Comparison of ENCODE assay signal across 8 cellular contexts in the genomic region with DNA sequence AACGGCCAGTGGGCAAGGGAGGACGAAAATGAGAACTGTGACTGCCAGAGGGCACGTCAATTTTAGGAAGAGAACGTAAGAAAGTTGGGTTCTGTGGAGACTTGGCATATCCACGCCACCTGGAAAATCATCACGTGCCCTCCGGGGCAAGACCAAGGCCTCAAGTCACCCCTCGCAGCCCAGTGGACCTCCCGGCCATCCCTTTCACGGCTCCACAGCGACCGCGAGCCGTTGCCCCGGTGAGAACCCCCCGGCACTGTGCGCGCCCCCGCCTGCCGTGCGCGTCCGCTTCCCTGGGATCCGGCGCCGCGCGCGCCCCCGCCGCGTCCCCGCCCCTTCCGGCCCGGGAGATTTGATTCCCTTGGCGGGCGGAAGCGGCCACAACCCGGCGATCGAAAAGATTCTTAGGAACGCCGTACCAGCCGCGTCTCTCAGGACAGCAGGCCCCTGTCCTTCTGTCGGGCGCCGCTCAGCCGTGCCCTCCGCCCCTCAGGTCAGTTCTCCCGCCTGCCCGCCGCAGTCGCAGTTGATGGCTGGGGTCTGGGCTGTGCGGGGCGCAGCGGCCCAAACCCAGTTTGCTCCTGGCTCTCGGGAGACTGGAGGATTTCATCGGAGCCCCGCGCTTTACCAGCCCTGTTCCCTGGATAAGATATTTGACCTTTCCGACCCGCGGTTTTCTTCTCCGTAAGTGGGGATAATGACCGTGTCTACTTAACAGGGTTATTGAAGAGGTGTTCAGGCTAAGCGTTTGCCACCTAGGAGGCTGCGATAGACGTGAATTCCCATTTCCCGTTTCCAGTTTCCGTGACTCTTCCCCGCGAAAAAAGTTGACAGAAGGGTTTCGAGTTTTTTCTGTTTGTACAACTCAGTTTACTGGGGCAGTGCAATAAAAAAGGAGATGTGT. TPM values are rescaled to one million over a fixed set of nuclear protein-coding genes. Genes with fewer than 3 reads are reported as not detected.
DNase-seq lines count a peak whose midpoint lies in the region; ATAC-seq, FAIRE-seq and TF ChIP-seq lines count a peak whose summit lies in the region.

A gene (plus strand): TSS at position 381 of the 904 bp plus-strand sequence. CDS start 8,787 bp downstream, outside the sequence.

- TF ChIP-seq CTCF in HepG2 (CRISPR knock-in tag; IDR thresholded peaks at IDR 0.05): peak; percentile 4; the same call in 1 of the 2 replicates

- no peaks in the 10 kb centered on the region; a peak in 1 of 5 replicates for H3K27me3 ChIP-seq in HepG2 (ENCODE audit: control insufficient read depth in 1 of 2, insufficient read depth in 2 of 2, low read length in 2 of 2)

- H2AFZ ChIP-seq in HepG2 (ENCODE audit: low read length): peak within 1 kb of the TSS; percentile 76

- TSS peak; percentile 78 for BruUV-seq in HepG2 (replicated peaks; lab: Mats Ljungman, UMichigan)

- peak; percentile 82 for DNase-seq in AG08395 (ENCODE audit: low spot score)
- DNase-seq in NCI-H69 (lab: John Stamatoyannopoulos, UW): peak; percentile 97
- DNase-seq in activated CD4-positive, alpha-beta T cell treated with anti-CD3 and anti-CD28 coated beads, Interleukin-2, amount 50 U/mL, for 24 hours (ENCODE audit: low read depth in 1 of 2, low spot score in 1 of 2): peak; percentile 74 to 80
- peak; percentile 84 for DNase-seq in dermis blood vessel endothelial cell
- DNase-seq in HepG2 (ENCODE audit: low spot score): peak; percentile 71
- DNase-seq in stimulated activated CD4-positive, alpha-beta T cell treated with anti-CD3 and anti-CD28 coated beads, Interleukin-2, amount 100 ng/mL, for 4 hours (ENCODE audit: low read depth): peak; percentile 69

- WGBS in HepG2 (ENCODE audit: low lambda C conversion rate): 1% methylated on average over 42 of the region's 74 CpGs

- CTCF ChIA-PET in HepG2 (lab: Yijun Ruan, JAX; ENCODE audit: low intra/inter-chr PET ratio, low total read pairs): no interaction called here

- H3K4me2 ChIP-seq in HepG2 (ENCODE audit: low read depth, low read length): peak within 1 kb of the TSS; percentile 83

- no peak for TF ChIP-seq RAD21 in HepG2 (CRISPR knock-in tag; IDR thresholded peaks at IDR 0.05)

- TF ChIP-seq EP300 in HepG2 (IDR thresholded peaks at IDR 0.05; ENCODE audit: low read depth in 2 of 2, low read length in 2 of 2) (no peak), HepG2 (CRISPR knock-in tag; IDR thresholded peaks at IDR 0.05; ENCODE audit: borderline replicate concordance) (no peak)

- peak within 1 kb of the TSS; percentile 76 for H3K27ac ChIP-seq in HepG2 (ENCODE audit: extremely low read length, insufficient read depth, low read length)

- POLR2A ChIA-PET in HepG2 (lab: Yijun Ruan, JAX): no interaction called here

- H3K36me3 ChIP-seq in HepG2 (replicated peaks in 1 of 2; ENCODE audit: control insufficient read depth in 1 of 2, insufficient read depth in 2 of 2, low read length in 2 of 2): no peaks in the 10 kb centered on the region; a peak in 1 of 5 replicates

- intact Hi-C loops in HepG2 (cut with micrococcal nuclease; ENCODE audit: unreplicated experiment): no loop called here

- peak within 1 kb of the TSS; percentile 71 to 95 (median 87) for H3K4me3 ChIP-seq in HepG2 (replicated peaks in 1 of 3; ENCODE audit: insufficient read depth in 1 of 3, low read depth in 2 of 3, low read length in 3 of 3)

- TF ChIP-seq POLR2A in HepG2 (IDR thresholded peaks at IDR 0.05; ENCODE audit: insufficient read depth in 1 of 2, low read depth in 2 of 2, low read length in 2 of 2): peak; percentile 76 to 91

- H3K79me2 ChIP-seq in HepG2 (ENCODE audit: insufficient read depth, low read length): peaks cover 37% of the 10 kb centered on the region

- no peaks in the 10 kb centered on the region for H3K9me3 ChIP-seq in HepG2 (ENCODE audit: low read length)

- peaks cover 56% of the 10 kb centered on the region for H3K4me1 ChIP-seq in HepG2 (ENCODE audit: insufficient read depth, low read length)

- peak within 1 kb of the TSS; percentile 75 for H3K9ac ChIP-seq in HepG2 (ENCODE audit: insufficient read depth, low read depth, low read length)

- in situ Hi-C loops in HepG2 (cut with HindIII; ENCODE audit: extremely low pct_ligation_motif_present, low pct_unique_long_range_greater_than_20kb): no loop called here

- ATAC-seq in GM18868 (IDR thresholded peaks at IDR 0.05; ENCODE audit: unreplicated experiment) (peak; percentile 74), HG03280 (IDR thresholded peaks at IDR 0.05; ENCODE audit: unreplicated experiment) (peak; percentile 74), HepG2 (peak; percentile 91)

- no peaks in the 10 kb centered on the region for H4K20me1 ChIP-seq in HepG2 (ENCODE audit: insufficient read depth, low read length)

- FAIRE-seq in HepG2 (lab: Jason Lieb, UNC): no peak

TF ChIP-seq in HepG2, 621 proteins besides CTCF, POLR2A, EP300 and RAD21 (continues in another document):
- no peak for TF ChIP-seq ZNF260 (CRISPR knock-in tag; IDR thresholded peaks at IDR 0.05; ENCODE audit: borderline replicate concordance, low read depth)
- TF ChIP-seq ZNF333 (CRISPR knock-in tag; IDR thresholded peaks at IDR 0.05; ENCODE audit: borderline replicate concordance): no peak
- no peak for TF ChIP-seq RCOR2 (CRISPR knock-in tag; IDR thresholded peaks at IDR 0.05)
- TF ChIP-seq SMAD3 (CRISPR knock-in tag; IDR thresholded peaks at IDR 0.05): no peak
- TF ChIP-seq AGO1 (IDR thresholded peaks at IDR 0.05; ENCODE audit: low read depth, low read length, poor library complexity, severe bottlenecking): peak; percentile 63
- TF ChIP-seq, protein P1, sequence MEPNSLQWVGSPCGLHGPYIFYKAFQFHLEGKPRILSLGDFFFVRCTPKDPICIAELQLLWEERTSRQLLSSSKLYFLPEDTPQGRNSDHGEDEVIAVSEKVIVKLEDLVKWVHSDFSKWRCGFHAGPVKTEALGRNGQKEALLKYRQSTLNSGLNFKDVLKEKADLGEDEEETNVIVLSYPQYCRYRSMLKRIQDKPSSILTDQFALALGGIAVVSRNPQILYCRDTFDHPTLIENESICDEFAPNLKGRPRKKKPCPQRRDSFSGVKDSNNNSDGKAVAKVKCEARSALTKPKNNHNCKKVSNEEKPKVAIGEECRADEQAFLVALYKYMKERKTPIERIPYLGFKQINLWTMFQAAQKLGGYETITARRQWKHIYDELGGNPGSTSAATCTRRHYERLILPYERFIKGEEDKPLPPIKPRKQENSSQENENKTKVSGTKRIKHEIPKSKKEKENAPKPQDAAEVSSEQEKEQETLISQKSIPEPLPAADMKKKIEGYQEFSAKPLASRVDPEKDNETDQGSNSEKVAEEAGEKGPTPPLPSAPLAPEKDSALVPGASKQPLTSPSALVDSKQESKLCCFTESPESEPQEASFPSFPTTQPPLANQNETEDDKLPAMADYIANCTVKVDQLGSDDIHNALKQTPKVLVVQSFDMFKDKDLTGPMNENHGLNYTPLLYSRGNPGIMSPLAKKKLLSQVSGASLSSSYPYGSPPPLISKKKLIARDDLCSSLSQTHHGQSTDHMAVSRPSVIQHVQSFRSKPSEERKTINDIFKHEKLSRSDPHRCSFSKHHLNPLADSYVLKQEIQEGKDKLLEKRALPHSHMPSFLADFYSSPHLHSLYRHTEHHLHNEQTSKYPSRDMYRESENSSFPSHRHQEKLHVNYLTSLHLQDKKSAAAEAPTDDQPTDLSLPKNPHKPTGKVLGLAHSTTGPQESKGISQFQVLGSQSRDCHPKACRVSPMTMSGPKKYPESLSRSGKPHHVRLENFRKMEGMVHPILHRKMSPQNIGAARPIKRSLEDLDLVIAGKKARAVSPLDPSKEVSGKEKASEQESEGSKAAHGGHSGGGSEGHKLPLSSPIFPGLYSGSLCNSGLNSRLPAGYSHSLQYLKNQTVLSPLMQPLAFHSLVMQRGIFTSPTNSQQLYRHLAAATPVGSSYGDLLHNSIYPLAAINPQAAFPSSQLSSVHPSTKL (CRISPR knock-in tag; IDR thresholded peaks at IDR 0.05): peak; percentile 46; the same call in 1 of the 2 replicates
- TF ChIP-seq ZNF788 (CRISPR knock-in tag; IDR thresholded peaks at IDR 0.05; ENCODE audit: borderline replicate concordance): peak; percentile 51; the same call in 1 of the 2 replicates
- TF ChIP-seq, protein P2, sequence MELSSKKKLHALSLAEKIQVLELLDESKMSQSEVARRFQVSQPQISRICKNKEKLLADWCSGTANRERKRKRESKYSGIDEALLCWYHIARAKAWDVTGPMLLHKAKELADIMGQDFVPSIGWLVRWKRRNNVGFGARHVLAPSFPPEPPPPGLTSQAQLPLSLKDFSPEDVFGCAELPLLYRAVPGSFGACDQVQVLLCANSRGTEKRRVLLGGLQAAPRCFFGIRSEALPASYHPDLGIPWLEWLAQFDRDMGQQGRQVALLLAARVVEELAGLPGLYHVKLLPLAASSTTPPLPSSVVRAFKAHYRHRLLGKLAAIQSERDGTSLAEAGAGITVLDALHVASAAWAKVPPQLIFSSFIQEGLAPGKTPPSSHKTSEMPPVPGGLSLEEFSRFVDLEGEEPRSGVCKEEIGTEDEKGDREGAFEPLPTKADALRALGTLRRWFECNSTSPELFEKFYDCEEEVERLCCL (CRISPR knock-in tag; IDR thresholded peaks at IDR 0.05; ENCODE audit: borderline replicate concordance): no peak
- peak; percentile 76 for TF ChIP-seq TAF1 (CRISPR knock-in tag; IDR thresholded peaks at IDR 0.05)

RNA-seq across cellular contexts. Expression of the gene that starts here (rescaled TPM):
- total RNA-seq in dermis blood vessel endothelial cell (12.9 and 42.2 TPM in 2 replicates), HepG2 (2016; rRNA removed; fragmentation: Illumina TruSeq; extraction: Trizol) (50.4 and 59.1 TPM in 2 replicates)
- total RNA-seq in HepG2 (2016; cell fraction: cytosol; rRNA removed; fragmentation: Illumina TruSeq; extraction: Trizol; ENCODE audit: low read depth): 13.2 and 15.7 TPM in 2 replicates
- 47.2 and 60.4 TPM in 2 replicates for total RNA-seq in HepG2 (2016; cell fraction: insoluble cytoplasmic fraction; rRNA removed; fragmentation: Illumina TruSeq; extraction: Trizol)
- 24.2 and 27.3 TPM in 2 replicates for total RNA-seq in HepG2 (2016; cell fraction: membrane; rRNA removed; fragmentation: Illumina TruSeq; extraction: Trizol)
- 30.5 and 34.0 TPM in 2 replicates for total RNA-seq in HepG2 (2016; cell fraction: nucleus; rRNA removed; fragmentation: Illumina TruSeq; extraction: Trizol)
- polyA plus RNA-seq in HepG2 (2011; rRNA removed): 9.0 and 16.7 TPM in 2 replicates
- polyA plus RNA-seq in HepG2 (2011; cell fraction: cytosol; rRNA removed): 7.3 and 7.8 TPM in 2 replicates
- polyA plus RNA-seq in HepG2 (2011; cell fraction: nucleus; rRNA removed): 4.2 and 5.8 TPM in 2 replicates
- polyA plus RNA-seq in HepG2 (2012): 6.8 and 12.4 TPM in 2 replicates
- 3.9 and 4.1 TPM in 2 replicates for polyA plus RNA-seq in HepG2 (2016; cell fraction: cytosol; fragmentation: Illumina TruSeq; extraction: Trizol; ENCODE audit: low read depth)
- polyA plus RNA-seq in HepG2 (2016; cell fraction: insoluble cytoplasmic fraction; fragmentation: Illumina TruSeq; extraction: Trizol; ENCODE audit: low read depth): 51.4 and 54.8 TPM in 2 replicates
- polyA plus RNA-seq in HepG2 (2016; cell fraction: membrane; fragmentation: Illumina TruSeq; extraction: Trizol; ENCODE audit: low read depth): 11.6 and 11.9 TPM in 2 replicates
- polyA plus RNA-seq in HepG2 (2016; cell fraction: nucleus; fragmentation: Illumina TruSeq; extraction: Trizol; ENCODE audit: insufficient read depth, low read depth): 38.6 and 40.3 TPM in 2 replicates
- 3.1 and 16.5 TPM in 2 replicates for polyA minus RNA-seq in HepG2 (2011; rRNA and poly(A)+ RNA removed; ENCODE audit: low replicate concordance)
- polyA minus RNA-seq in HepG2 (2011; cell fraction: cytosol; rRNA and poly(A)+ RNA removed): 10.1 and 12.9 TPM in 2 replicates
- polyA minus RNA-seq in HepG2 (2011; cell fraction: nucleus; rRNA and poly(A)+ RNA removed): 10.4 and 11.7 TPM in 2 replicates

Comparison
In these comparisons a context has a peak if more than half of its experiments do, and no peak if none do; other contexts are left out.
1. Peak in every context shown above with its lines: DNase-seq, ATAC-seq, H3K4me3 ChIP-seq and H3K27ac ChIP-seq.